Comparison of ENCODE assay signal across 8 cellular contexts in genomic region chr17:60676758-60677307, GRCh38. TPM values are rescaled to one million over a fixed set of nuclear protein-coding genes. Genes with fewer than 3 reads are reported as not detected.
DNase-seq lines count a peak whose midpoint lies in the region; ATAC-seq and TF ChIP-seq lines count a peak whose summit lies in the region.

No MANE protein-coding gene starts in this region.

- H3F3A ChIP-seq in Loucy (ENCODE audit: low read depth) = no peaks in the 10 kb centered on the region

- H3K79me2 ChIP-seq in Loucy (ENCODE audit: insufficient read depth, low read length) = no peaks in the 10 kb centered on the region

- H3K4me2 ChIP-seq in Loucy (ENCODE audit: low read depth, low read length, poor library complexity, severe bottlenecking) = peak overlapping the region; percentile 90

- H3K9me3 Mint-ChIP-seq in CD14-positive monocyte (peaks cover 0 to 9% (median 7%) of the 10 kb centered on the region in 7 donors), neural crest cell (no peaks in the 10 kb centered on the region)

- H3K4me1 ChIP-seq in Loucy (ENCODE audit: insufficient read depth, low read length, poor library complexity, severe bottlenecking) (peaks cover 14% of the 10 kb centered on the region), duodenal mucosa (ENCODE audit: control insufficient read depth in 1 of 2, insufficient read depth in 2 of 2, low read length in 2 of 2) (peaks cover 3 to 4% of the 10 kb centered on the region in 2 donors)

- H4K20me1 ChIP-seq in Loucy (ENCODE audit: insufficient read depth, low read length, poor library complexity, severe bottlenecking) = no peaks in the 10 kb centered on the region

- no peaks in the 10 kb centered on the region for H3K9me3 ChIP-seq in Loucy (ENCODE audit: insufficient read depth, low read depth, low read length)
- peaks cover 0 to 3% of the 10 kb centered on the region in 2 donors for H3K9me3 ChIP-seq in duodenal mucosa (ENCODE audit: control insufficient read depth in 1 of 2, low read length in 2 of 2)

- TF ChIP-seq CTCF in CD14-positive monocyte (IDR thresholded peaks at IDR 0.05) (no peak), Loucy (conservative IDR thresholded peaks at IDR 0.05; ENCODE audit: low read length) (no peak), neural crest cell (conservative IDR thresholded peaks at IDR 0.05) (no peak)

- no peak overlapping the region for H3K27ac ChIP-seq in duodenal mucosa (ENCODE audit: low read depth, low read length)

- peak overlapping the region; percentile 95 to 99 (median 97) for H3K27ac Mint-ChIP-seq in CD14-positive monocyte
- H3K27ac Mint-ChIP-seq in neural crest cell (ENCODE audit: unreplicated experiment) = no peak overlapping the region

- peak overlapping the region; percentile 98 for H3K4me3 Mint-ChIP-seq in CD14-positive monocyte
- H3K4me3 Mint-ChIP-seq in neural crest cell = peak overlapping the region; percentile 97

- peak overlapping the region; percentile 77 for H3K9ac ChIP-seq in Loucy (ENCODE audit: low read depth, low read length, poor library complexity, severe bottlenecking)
- peak overlapping the region; percentile 58 to 83 for H3K9ac ChIP-seq in duodenal mucosa (ENCODE audit: low read depth in 1 of 2, low read length in 2 of 2)

- DNase-seq in CD14-positive monocyte (ENCODE audit: low spot score) (no peak), neural crest cell (ENCODE audit: low read depth, low spot score) (no peak), dermis blood vessel endothelial cell (no peak), MV-4-11 (lab: John Stamatoyannopoulos, UW) (no peak), NCI-H446 treated with DMSO at 0.1 percent for 48 hours (lab: John Stamatoyannopoulos, UW) (no peak)

- H3K36me3 Mint-ChIP-seq in CD14-positive monocyte = peaks cover 2 to 8% of the 10 kb centered on the region in 2 donors
- H3K36me3 Mint-ChIP-seq in neural crest cell (ENCODE audit: low read depth) = no peaks in the 10 kb centered on the region

- no peaks in the 10 kb centered on the region for H3K9me2 ChIP-seq in Loucy (replicated peaks; ENCODE audit: low read depth, low read length)

- intact Hi-C loops in CD14-positive monocyte (cut with micrococcal nuclease) = loop anchor here in 1 of 2 donors (10.0 kb wide), 1 partner anchor 1248 kb away; the partner anchor contains the start of gene INTS2

- H3K4me1 Mint-ChIP-seq in CD14-positive monocyte = peaks cover 15% of the 10 kb centered on the region
- peaks cover 21% of the 10 kb centered on the region for H3K4me1 Mint-ChIP-seq in neural crest cell

- H3K27me3 ChIP-seq in Loucy (ENCODE audit: insufficient read depth, low read length, poor library complexity, severe bottlenecking) (no peaks in the 10 kb centered on the region), duodenal mucosa (ENCODE audit: control insufficient read depth in 1 of 2, insufficient read depth in 2 of 2, low read length in 2 of 2) (no peaks in the 10 kb centered on the region)

- ATAC-seq in GM18502 (IDR thresholded peaks at IDR 0.05; ENCODE audit: poor library complexity, unreplicated experiment) = no peak

- H3K4me3 ChIP-seq in Loucy (ENCODE audit: low read length, poor library complexity, severe bottlenecking) = peak overlapping the region; percentile 87
- peak overlapping the region; percentile 88 to 89 for H3K4me3 ChIP-seq in duodenal mucosa (ENCODE audit: low read depth in 1 of 2, low read length in 2 of 2)

- H2AFZ ChIP-seq in Loucy (ENCODE audit: low read length) = peak overlapping the region; percentile 96

- H3K27me3 Mint-ChIP-seq in CD14-positive monocyte (ENCODE audit: low read depth in 3 of 3) (peaks cover 0 to 4% (median 3%) of the 10 kb centered on the region in 3 donors), neural crest cell (ENCODE audit: low read depth) (no peaks in the 10 kb centered on the region)

- H3K36me3 ChIP-seq in Loucy (ENCODE audit: insufficient read depth, low read length) (no peaks in the 10 kb centered on the region), duodenal mucosa (ENCODE audit: control insufficient read depth in 1 of 2, insufficient read depth in 2 of 2, low read length in 2 of 2) (no peaks in the 10 kb centered on the region)

RNA-seq across cellular contexts. Expression of gene BCAS3, which starts 0.8 kb away (rescaled TPM):
- polyA plus RNA-seq in CD14-positive monocyte = 10 to 100 TPM; 14.7 to 19.1 TPM
- total RNA-seq in neural crest cell = 30.0 and 30.5 TPM in 2 replicates
- total RNA-seq in dermis blood vessel endothelial cell = 27.4 and 28.2 TPM in 2 replicates
